20 cellular contexts compared by ENCODE assay signal in genomic region chr11:61666684-61667297, GRCh38. TPM values are rescaled to one million over a fixed set of nuclear protein-coding genes. Genes with fewer than 3 reads are reported as not detected.
DNase-seq lines count a peak whose midpoint lies in the region; ATAC-seq and TF ChIP-seq lines count a peak whose summit lies in the region.
"Had no signal": no experiment of that assay in that cellular context is flagged by ENCODE, and none has a peak within 500 bp of the region (broad histone marks: within the 10 kb centered on the region; RNA-seq: fewer than 3 reads in every experiment).

No MANE protein-coding gene starts in this region.

- H3K27ac ChIP-seq in HEK293 (ENCODE audit: extremely low read depth, low read depth, low read length): no peak overlapping the region

- H3K4me1 Mint-ChIP-seq in progenitor cell of endocrine pancreas (ENCODE audit: low read depth): peaks cover 38% of the 10 kb centered on the region
- H3K4me1 Mint-ChIP-seq: CD4-positive, alpha-beta memory T cell had no signal

- CTCF ChIA-PET in HEK293 (lab: Yijun Ruan, JAX): interaction anchor here (0.5 to 1.4 kb wide), 5 partner anchors 28 to 667 kb away, joined by 3 to 6 read pairs (median 3); no protein-coding TSS in a partner anchor

- no peaks in the 10 kb centered on the region for H3K4me1 ChIP-seq in HEK293 (ENCODE audit: control insufficient read depth, insufficient read depth, low read length)
- H3K4me1 ChIP-seq: BE2C had no signal

- H3K4me3 Mint-ChIP-seq in progenitor cell of endocrine pancreas (ENCODE audit: low read depth): peak overlapping the region; percentile 85
- H3K4me3 Mint-ChIP-seq: CD4-positive, alpha-beta memory T cell; HFFc6 had no signal

- peaks cover 3% of the 10 kb centered on the region for H3K9me3 Mint-ChIP-seq in progenitor cell of endocrine pancreas (ENCODE audit: low read depth)
- H3K9me3 Mint-ChIP-seq: CD4-positive, alpha-beta memory T cell; HFFc6 had no signal

- POLR2A ChIA-PET in HEK293 (lab: Yijun Ruan, JAX): interaction anchor here (0.6 to 0.7 kb wide), 2 partner anchors 138 to 542 kb away, joined by 3 read pairs; no protein-coding TSS in a partner anchor

- peak overlapping the region; percentile 99 for H3K27ac Mint-ChIP-seq in progenitor cell of endocrine pancreas
- H3K27ac Mint-ChIP-seq: CD4-positive, alpha-beta memory T cell; HFFc6 had no signal

- H3K36me3 ChIP-seq in HEK293 (ENCODE audit: control insufficient read depth in 2 of 2, insufficient read depth in 1 of 2, low read length in 2 of 2): no peaks in the 10 kb centered on the region
- H3K36me3 ChIP-seq: BE2C had no signal

- peaks cover 4% of the 10 kb centered on the region for H3K36me3 Mint-ChIP-seq in progenitor cell of endocrine pancreas (ENCODE audit: insufficient read depth)
- H3K36me3 Mint-ChIP-seq: CD4-positive, alpha-beta memory T cell had no signal

- H3K27me3 Mint-ChIP-seq in progenitor cell of endocrine pancreas: no peaks in the 10 kb centered on the region

- peak; percentile 34 for DNase-seq in NCI-H146 treated with DMSO at 0.1 percent for 48 hours (lab: John Stamatoyannopoulos, UW; ENCODE audit: unreplicated experiment)
- DNase-seq in left colon: no peak
- DNase-seq in progenitor cell of endocrine pancreas (ENCODE audit: low spot score, unreplicated experiment): peak; percentile 45
- DNase-seq in NCI-H2171 (lab: John Stamatoyannopoulos, UW): no peak
- DNase-seq in stimulated activated naive CD4-positive, alpha-beta T cell (lab: John Stamatoyannopoulos, UW): no peak
- no peak for DNase-seq in T-helper 9 cell
- DNase-seq: BE2C; CD4-positive, alpha-beta memory T cell; DMS79 treated with DMSO at 0.1 percent for 48 hours; GOT3; HFFc6; NCI-H1417 treated with DMSO at 0.1 percent for 48 hours; NCI-H2081; NCI-H2227 treated with DMSO at 0.1 percent for 48 hours; NCI-H524 treated with DMSO at 0.1 percent for 48 hours; NK-92 treated with Interleukin-12 subunit alpha and Interleukin-12 subunit beta, amount 100 ng/mL, for 24 hours; RPMI8226; SIG-M5 had no signal

- no peak overlapping the region for H3K4me3 ChIP-seq in HEK293 (ENCODE audit: low read depth, low read length)

- intact Hi-C loops in left colon (cut with DNase I, micrococcal nuclease): no loop called here

- ATAC-seq in left colon (peak; percentile 50), HG03039 (IDR thresholded peaks at IDR 0.05; ENCODE audit: unreplicated experiment) (no peak)

- no peaks in the 10 kb centered on the region for H3K9me3 ChIP-seq in HEK293 (ENCODE audit: control insufficient read depth, insufficient read depth, low read depth, low read length)
- H3K9me3 ChIP-seq: BE2C had no signal

- TF ChIP-seq CTCF in HEK293 (tag by site-specific recombination; IDR thresholded peaks at IDR 0.05): no peak
- no peak for TF ChIP-seq CTCF in progenitor cell of endocrine pancreas (IDR thresholded peaks at IDR 0.05; ENCODE audit: unreplicated experiment)

TF ChIP-seq in HEK293, 187 proteins besides CTCF, POLR2A, EP300 and RAD21:
- TF ChIP-seq MYNN (tag by site-specific recombination; IDR thresholded peaks at IDR 0.05; ENCODE audit: borderline replicate concordance) (peak; percentile 85), ZNF155 (tag by site-specific recombination; IDR thresholded peaks at IDR 0.05) (no peak)

RNA-seq across cellular contexts. Expression of gene DAGLA, which starts 13.4 kb away (rescaled TPM):
- total RNA-seq in left colon (10 to 100 TPM; 10.7 to 12.2 TPM), progenitor cell of endocrine pancreas (8.7 and 9.3 TPM in 2 replicates)

Comparison
In these comparisons a context has a peak if more than half of its experiments do, and no peak if none do; other contexts are left out.
1. DNase-seq: peak in NCI-H146 treated with DMSO at 0.1 percent for 48 hours (single experiment) and progenitor cell of endocrine pancreas (single experiment); none in left colon (0 of 2), NCI-H2171 (single experiment), stimulated activated naive CD4-positive, alpha-beta T cell (0 of 6) and T-helper 9 cell (single experiment).